1 cellular context compared by ENCODE assay signal in genomic region chr11:5505363-5506048, GRCh38.
TF ChIP-seq lines count a peak whose summit lies in the region.

No MANE protein-coding gene starts in this region.

TF ChIP-seq in HCT116, 20 proteins besides CTCF, POLR2A, EP300 and RAD21 (continued from another document):
- TF ChIP-seq POLR2AphosphoS5 (IDR thresholded peaks at IDR 0.05; ENCODE audit: low read depth, low read length) (peak; percentile 99), ZFX (IDR thresholded peaks at IDR 0.05) (no peak; the same call in 1 of the 2 replicates), EZH2phosphoT487 (IDR thresholded peaks at IDR 0.05; ENCODE audit: borderline replicate concordance) (no peak), ATF3 (IDR thresholded peaks at IDR 0.05) (no peak), ZBTB33 (IDR thresholded peaks at IDR 0.05; ENCODE audit: extremely low read depth, insufficient replicate concordance, low read length) (peak; percentile 94), YY1 (IDR thresholded peaks at IDR 0.05; ENCODE audit: extremely low read depth, insufficient replicate concordance, low read depth, low read length) (peak; percentile 76), ZNF274 (IDR thresholded peaks at IDR 0.05; ENCODE audit: low read depth, low read length) (no peak), FOSL1 (IDR thresholded peaks at IDR 0.05; ENCODE audit: low read depth) (no peak), SRF (IDR thresholded peaks at IDR 0.05; ENCODE audit: low read depth) (no peak), ELF1 (IDR thresholded peaks at IDR 0.05; ENCODE audit: borderline replicate concordance, low read depth) (no peak), TCF7L2 (IDR thresholded peaks at IDR 0.05; ENCODE audit: borderline replicate concordance, extremely low read depth, insufficient read depth, insufficient read length) (no peak)
